In genomic region chr19:12955996-12956395, GRCh38 we compare ENCODE assay signal across 9 cellular contexts. TPM values are rescaled to one million over a fixed set of nuclear protein-coding genes. Genes with fewer than 3 reads are reported as not detected.
A peak's percentile ranks its signal among the peaks of the same experiment; 100 is the strongest.
DNase-seq lines count a peak whose midpoint lies in the region; ATAC-seq and TF ChIP-seq lines count a peak whose summit lies in the region.
"Had no signal": no experiment of that assay in that cellular context is flagged by ENCODE, and none has a peak within 500 bp of the region (broad histone marks: within the 10 kb centered on the region; RNA-seq: fewer than 3 reads in every experiment).

No MANE protein-coding gene starts in this region.

- H3K9me3 ChIP-seq in mesodermal cell (ENCODE audit: control insufficient read depth, low read length) (no peaks in the 10 kb centered on the region), vagina (no peaks in the 10 kb centered on the region)

- no peak overlapping the region for H3K27ac ChIP-seq in brain microvascular endothelial cell
- peak overlapping the region; percentile 10 for H3K27ac ChIP-seq in mesodermal cell (ENCODE audit: low read depth, low read length, severe bottlenecking)
- H3K27ac ChIP-seq in vagina: peak overlapping the region; percentile 89

- H3K4me3 ChIP-seq in brain microvascular endothelial cell (ENCODE audit: low read depth, low read length) (peak overlapping the region; percentile 99), mesodermal cell (ENCODE audit: extremely low read depth, insufficient read depth, low read length, poor library complexity, severe bottlenecking) (peak overlapping the region; percentile 79), vagina (peak overlapping the region; percentile 88 to 93)

- H3K9me3 Mint-ChIP-seq in stimulated activated naive CD8-positive, alpha-beta T cell treated with anti-CD3 and anti-CD28 coated beads, Interleukin-15, Interleukin-2, amounts not matched to agents 100 ng/mL and 50 ng/mL, for 24 hours: no peaks in the 10 kb centered on the region

- no peak for TF ChIP-seq CTCF in brain microvascular endothelial cell (IDR thresholded peaks at IDR 0.05; ENCODE audit: low read depth, low read length, missing control alignments)
- no peak for TF ChIP-seq CTCF in vagina (IDR thresholded peaks at IDR 0.05)

- H3K4me3 Mint-ChIP-seq in stimulated activated naive CD8-positive, alpha-beta T cell treated with anti-CD3 and anti-CD28 coated beads, Interleukin-15, Interleukin-2, amounts not matched to agents 100 ng/mL and 50 ng/mL, for 24 hours: peak overlapping the region; percentile 89

- ATAC-seq in stimulated activated naive CD8-positive, alpha-beta T cell treated with anti-CD3 and anti-CD28 coated beads, Interleukin-15, Interleukin-2, amounts not matched to agents 100 U/mL and 50 U/mL, for 24 hours: no peak
- ATAC-seq in HG03097 (IDR thresholded peaks at IDR 0.05; ENCODE audit: low FRiP score, unreplicated experiment) (no peak), GM18520 (IDR thresholded peaks at IDR 0.05; ENCODE audit: unreplicated experiment) (no peak)

- H3K27me3 Mint-ChIP-seq in stimulated activated naive CD8-positive, alpha-beta T cell treated with anti-CD3 and anti-CD28 coated beads, Interleukin-15, Interleukin-2, amounts not matched to agents 100 ng/mL and 50 ng/mL, for 24 hours: no peaks in the 10 kb centered on the region

- H3K27me3 ChIP-seq in brain microvascular endothelial cell (replicated peaks) (no peaks in the 10 kb centered on the region), vagina (no peaks in the 10 kb centered on the region)

- peaks cover 33% of the 10 kb centered on the region for H3K4me1 Mint-ChIP-seq in stimulated activated naive CD8-positive, alpha-beta T cell treated with anti-CD3 and anti-CD28 coated beads, Interleukin-15, Interleukin-2, amounts not matched to agents 100 ng/mL and 50 ng/mL, for 24 hours (ENCODE audit: low read depth)

- peaks cover 36% of the 10 kb centered on the region for H3K36me3 Mint-ChIP-seq in stimulated activated naive CD8-positive, alpha-beta T cell treated with anti-CD3 and anti-CD28 coated beads, Interleukin-15, Interleukin-2, amounts not matched to agents 100 ng/mL and 50 ng/mL, for 24 hours (ENCODE audit: low read depth)

- no peak for TF ChIP-seq POLR2A in vagina (IDR thresholded peaks at IDR 0.05)

- DNase-seq in stimulated activated naive CD8-positive, alpha-beta T cell treated with anti-CD3 and anti-CD28 coated beads, Interleukin-15, Interleukin-2, amounts not matched to agents 100 U/mL and 50 U/mL, for 24 hours: no peak
- no peak for DNase-seq in brain microvascular endothelial cell
- DNase-seq in vagina (ENCODE audit: extremely low spot score in 2 of 2): no peak
- DNase-seq in EL: no peak
- DNase-seq: NCI-H187 had no signal

- H3K4me1 ChIP-seq in mesodermal cell (ENCODE audit: control insufficient read depth, insufficient read depth, low read length, poor library complexity, severe bottlenecking) (peaks cover 9% of the 10 kb centered on the region), vagina (peaks cover 55% of the 10 kb centered on the region)

- 66 to 69% methylated on average over 11 to 12 of the region's 12 CpGs for WGBS in mesodermal cell (ENCODE audit: insufficient coverage in 2 of 2), 2 experiments

- intact Hi-C loops in vagina (cut with DNase I): loop anchor here (2.0 kb wide), 1 partner anchor 73 kb away; no protein-coding TSS in a partner anchor

- in situ Hi-C loops in brain microvascular endothelial cell (cut with HindIII; ENCODE audit: low pct_ligation_motif_present, low sequenced_read_pairs): no loop called here

- peaks cover 29% of the 10 kb centered on the region for H3K36me3 ChIP-seq in brain microvascular endothelial cell (replicated peaks)
- H3K36me3 ChIP-seq in mesodermal cell (ENCODE audit: control insufficient read depth, insufficient read depth, low read length): peaks cover 45% of the 10 kb centered on the region
- H3K36me3 ChIP-seq in vagina: peaks cover 0 to 25% of the 10 kb centered on the region in 2 donors

- H3K27ac Mint-ChIP-seq in stimulated activated naive CD8-positive, alpha-beta T cell treated with anti-CD3 and anti-CD28 coated beads, Interleukin-15, Interleukin-2, amounts not matched to agents 100 ng/mL and 50 ng/mL, for 24 hours: peak overlapping the region; percentile 80

RNA-seq across cellular contexts. Expression of gene GADD45GIP1, which starts 1.0 kb away (rescaled TPM):
- 53.0 TPM for polyA plus RNA-seq in mesodermal cell (2013, experiment 1 of 2)
- 42.4 TPM for polyA plus RNA-seq in mesodermal cell (2013, experiment 2 of 2)
- 80.3 TPM for total RNA-seq in vagina

RNA-seq across cellular contexts. Expression of gene RAD23A, which starts 10.3 kb away (rescaled TPM):
- 105 TPM for polyA plus RNA-seq in mesodermal cell (2013, experiment 1 of 2)
- polyA plus RNA-seq in mesodermal cell (2013, experiment 2 of 2): 96.2 TPM
- 85.9 TPM for total RNA-seq in vagina

RNA-seq across cellular contexts. Expression of gene DAND5, which starts 13.4 kb away (rescaled TPM):
- not detected for polyA plus RNA-seq in mesodermal cell (2013, experiment 1 of 2)
- polyA plus RNA-seq in mesodermal cell (2013, experiment 2 of 2): not detected
- not detected for total RNA-seq in vagina

RNA-seq across cellular contexts. Expression of gene CALR, which starts 17.6 kb away (rescaled TPM):
- polyA plus RNA-seq in mesodermal cell (2013, experiment 1 of 2): 1,361 TPM
- 1,238 TPM for polyA plus RNA-seq in mesodermal cell (2013, experiment 2 of 2)
- 303 TPM for total RNA-seq in vagina

RNA-seq across cellular contexts. Expression of gene FARSA, which starts 22.5 kb away (rescaled TPM):
- 44.3 TPM for polyA plus RNA-seq in mesodermal cell (2013, experiment 1 of 2)
- polyA plus RNA-seq in mesodermal cell (2013, experiment 2 of 2): 37.4 TPM
- total RNA-seq in vagina: 44.2 TPM
